16 cellular contexts compared by ENCODE assay signal in the genomic region with DNA sequence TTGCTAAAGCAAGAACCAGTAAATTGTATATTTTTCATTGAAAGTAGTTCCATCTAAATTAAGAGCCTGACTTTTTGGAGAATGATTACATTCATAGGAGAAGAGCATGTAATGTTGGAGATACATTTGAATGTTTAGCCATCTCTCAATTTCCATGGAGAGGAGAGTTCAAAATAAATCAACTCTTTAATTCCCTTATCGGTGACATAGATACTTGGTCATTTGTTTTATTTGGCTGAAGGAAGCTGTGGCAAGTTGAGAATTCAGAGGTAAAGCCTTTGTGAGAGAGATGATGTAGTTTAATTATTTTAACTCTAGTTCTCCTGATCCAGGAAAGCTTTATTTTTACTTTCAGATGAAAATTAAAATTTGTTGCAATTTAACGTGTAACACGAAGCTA. TPM values are rescaled to one million over a fixed set of nuclear protein-coding genes. Genes with fewer than 3 reads are reported as not detected.
DNase-seq lines count a peak whose midpoint lies in the region; ATAC-seq and TF ChIP-seq lines count a peak whose summit lies in the region.
"Had no signal": no experiment of that assay in that cellular context is flagged by ENCODE, and none has a peak within 500 bp of the region (broad histone marks: within the 10 kb centered on the region; RNA-seq: fewer than 3 reads in every experiment).

No MANE protein-coding gene starts in this region.

- no peaks in the 10 kb centered on the region for H3F3A ChIP-seq in SK-N-SH (replicated peaks; ENCODE audit: insufficient read depth)

- no peak for TF ChIP-seq RAD21 in SK-N-SH (IDR thresholded peaks at IDR 0.05; ENCODE audit: low read length)

- peaks cover 0 to 2% of the 10 kb centered on the region in 2 experiments; a peak in 2 of 4 replicates for H3K4me1 ChIP-seq in SK-N-SH (ENCODE audit: control insufficient read depth in 1 of 2, insufficient read depth in 2 of 2, low read depth in 1 of 2, low read length in 1 of 2)
- H3K4me1 ChIP-seq in HEK293 (ENCODE audit: control insufficient read depth, insufficient read depth, low read length), result peaks cover 21% of the 10 kb centered on the region
- peaks cover 90% of the 10 kb centered on the region for H3K4me1 ChIP-seq in psoas muscle

- ATAC-seq in SK-N-SH treated with all-trans-retinoic acid at 6 μM for 48 hours (no peak), psoas muscle (no peak)
- ATAC-seq: HepG2 had no signal

- peaks cover 99% of the 10 kb centered on the region for H3K79me2 ChIP-seq in SK-N-SH (ENCODE audit: insufficient read depth)

- peak overlapping the region in 3 of 5 experiments; percentile 58 to 77 (median 64) for H3K4me3 Mint-ChIP-seq in brain
- H3K4me3 Mint-ChIP-seq: CD4-positive, CD25-positive, alpha-beta regulatory T cell; HFFc6 had no signal

- WGBS in SK-N-SH (ENCODE audit: low lambda C conversion rate), result 95% methylated on average over 3 of the region's 3 CpGs
- WGBS in psoas muscle, 3 donors, result 35 to 52% (median 51%) methylated on average over 3 of the region's 3 CpGs

- TF ChIP-seq EP300 in SK-N-SH (IDR thresholded peaks at IDR 0.05; ENCODE audit: borderline replicate concordance in 1 of 2, low read depth in 1 of 2, low read length in 1 of 2), result no peak

- DNase-seq in SK-N-SH (no peak), psoas muscle (no peak), cortex of kidney (lab: John Stamatoyannopoulos, UW) (no peak), COLO829 (ENCODE audit: low spot score) (no peak), mesenteric fat pad (ENCODE audit: low spot score) (no peak)
- DNase-seq: Calu3; CD4-positive, CD25-positive, alpha-beta regulatory T cell; DMS 273 treated with DMSO at 0.1 percent for 48 hours; HFFc6 had no signal

- CTCF ChIA-PET in SK-N-SH (lab: Yijun Ruan, JAX) (no interaction called here), HEK293 (lab: Yijun Ruan, JAX) (interaction anchor here (0.6 to 1.5 kb wide), 5 partner anchors 18 to 520 kb away, joined by 3 to 4 read pairs (median 3); no protein-coding TSS in a partner anchor)

- H3K27ac Mint-ChIP-seq in brain, result peak overlapping the region in 4 of 5 experiments; percentile 20 to 87 (median 44)
- H3K27ac Mint-ChIP-seq: CD4-positive, CD25-positive, alpha-beta regulatory T cell had no signal

- H3K27me3 Mint-ChIP-seq in brain, result no peaks in the 10 kb centered on the region
- H3K27me3 Mint-ChIP-seq: CD4-positive, CD25-positive, alpha-beta regulatory T cell had no signal

- no peak overlapping the region for H3K9ac ChIP-seq in SK-N-SH
- H3K9ac ChIP-seq: BLaER1 had no signal

- peaks cover 0 to 22% (median 8%) of the 10 kb centered on the region in 5 experiments for H3K9me3 Mint-ChIP-seq in brain
- H3K9me3 Mint-ChIP-seq: CD4-positive, CD25-positive, alpha-beta regulatory T cell; HFFc6 had no signal

- H3K36me3 ChIP-seq in SK-N-SH (replicated peaks in 1 of 2; ENCODE audit: control insufficient read depth in 1 of 2, insufficient read depth in 2 of 2, low read length in 1 of 2), result no peaks in the 10 kb centered on the region
- H3K36me3 ChIP-seq in HEK293 (ENCODE audit: control insufficient read depth in 2 of 2, insufficient read depth in 1 of 2, low read length in 2 of 2), result no peaks in the 10 kb centered on the region
- H3K36me3 ChIP-seq in psoas muscle (ENCODE audit: insufficient read depth in 1 of 2, low read depth in 1 of 2), result no peaks in the 10 kb centered on the region
- H3K36me3 ChIP-seq: BLaER1, HAP-1 had no signal

- H3K27ac ChIP-seq in SK-N-SH (ENCODE audit: low read depth in 2 of 2, low read length in 1 of 2), result no peak overlapping the region; a peak in 1 of 4 replicates
- H3K27ac ChIP-seq in HEK293 (ENCODE audit: extremely low read depth, low read depth, low read length), result no peak overlapping the region
- H3K27ac ChIP-seq in psoas muscle, result peak overlapping the region; percentile 59
- H3K27ac ChIP-seq: 22Rv1, BLaER1 had no signal

- TF ChIP-seq CTCF in SK-N-SH (IDR thresholded peaks at IDR 0.05), result no peak
- TF ChIP-seq CTCF in HEK293 (tag by site-specific recombination; IDR thresholded peaks at IDR 0.05), result no peak
- TF ChIP-seq CTCF in brain (conservative IDR thresholded peaks at IDR 0.05), result no peak
- no peak for TF ChIP-seq CTCF in psoas muscle (IDR thresholded peaks at IDR 0.05)

- H3K4me3 ChIP-seq in SK-N-SH (ENCODE audit: low read depth in 2 of 2, low read length in 1 of 2), result no peak overlapping the region
- H3K4me3 ChIP-seq in HEK293 (ENCODE audit: low read depth, low read length), result no peak overlapping the region
- peak overlapping the region; percentile 15 for H3K4me3 ChIP-seq in psoas muscle
- H3K4me3 ChIP-seq: BLaER1, HAP-1 had no signal

- POLR2A ChIA-PET in SK-N-SH (lab: Yijun Ruan, JAX) (no interaction called here), HEK293 (lab: Yijun Ruan, JAX) (no interaction called here)

- intact Hi-C loops in psoas muscle (cut with DNase I), result no loop called here

- H2AFZ ChIP-seq in SK-N-SH (ENCODE audit: low read depth), result no peak overlapping the region

- H3K27me3 ChIP-seq in SK-N-SH (ENCODE audit: insufficient read depth), result no peaks in the 10 kb centered on the region
- no peaks in the 10 kb centered on the region for H3K27me3 ChIP-seq in psoas muscle (ENCODE audit: insufficient read depth in 3 of 3, low read length in 2 of 3)
- H3K27me3 ChIP-seq: BLaER1 had no signal

- H3K9me3 ChIP-seq in SK-N-SH, result no peaks in the 10 kb centered on the region
- H3K9me3 ChIP-seq in HEK293 (ENCODE audit: control insufficient read depth, insufficient read depth, low read depth, low read length), result no peaks in the 10 kb centered on the region
- H3K9me3 ChIP-seq in psoas muscle, result no peaks in the 10 kb centered on the region
- H3K9me3 ChIP-seq: HAP-1 had no signal

- H4K20me1 ChIP-seq in SK-N-SH (ENCODE audit: insufficient read depth), result peaks cover 93% of the 10 kb centered on the region

- H3K9me2 ChIP-seq in SK-N-SH, result no peaks in the 10 kb centered on the region

- H3K4me1 Mint-ChIP-seq in brain, result peaks cover 86% of the 10 kb centered on the region

- no peak overlapping the region for H3K4me2 ChIP-seq in SK-N-SH

- H3K36me3 Mint-ChIP-seq in brain, result peaks cover 62% of the 10 kb centered on the region
- H3K36me3 Mint-ChIP-seq: CD4-positive, CD25-positive, alpha-beta regulatory T cell had no signal

TF ChIP-seq in SK-N-SH treated with all-trans-retinoic acid at 6 μM for 48 hours, 23 proteins besides CTCF, POLR2A, EP300 and RAD21:
- TF ChIP-seq ZFP30 (CRISPR knock-in tag; IDR thresholded peaks at IDR 0.05), result no peak
- TF ChIP-seq ISL1 (CRISPR knock-in tag; IDR thresholded peaks at IDR 0.05), result peak; percentile 65
- TF ChIP-seq ZNF70 (CRISPR knock-in tag; IDR thresholded peaks at IDR 0.05), result no peak
- TF ChIP-seq CSDC2 (CRISPR knock-in tag; IDR thresholded peaks at IDR 0.05), result no peak
- TF ChIP-seq CREB5 (CRISPR knock-in tag; IDR thresholded peaks at IDR 0.05; ENCODE audit: low read depth), result peak; percentile 80

TF ChIP-seq in SK-N-SH, 30 proteins besides CTCF, POLR2A, EP300 and RAD21 (continues in another document):
- no peak for TF ChIP-seq GATA2 (CRISPR knock-in tag; IDR thresholded peaks at IDR 0.05)
- no peak for TF ChIP-seq FOXJ3 (CRISPR knock-in tag; IDR thresholded peaks at IDR 0.05)
- TF ChIP-seq JUND (IDR thresholded peaks at IDR 0.05), result no peak
- TF ChIP-seq TAF1 (IDR thresholded peaks at IDR 0.05; ENCODE audit: borderline replicate concordance, low read depth, low read length), result no peak
- no peak for TF ChIP-seq RXRA (IDR thresholded peaks at IDR 0.05; ENCODE audit: borderline replicate concordance, low read depth)
- no peak for TF ChIP-seq NFIC (IDR thresholded peaks at IDR 0.05; ENCODE audit: borderline replicate concordance)
- TF ChIP-seq EZH2phosphoT487 (IDR thresholded peaks at IDR 0.05; ENCODE audit: borderline replicate concordance, low read depth), result no peak
- no peak for TF ChIP-seq RFX5 (IDR thresholded peaks at IDR 0.05; ENCODE audit: low read length)
- TF ChIP-seq RCOR1 (IDR thresholded peaks at IDR 0.05; ENCODE audit: low read length), result no peak
- no peak for TF ChIP-seq YY1 (IDR thresholded peaks at IDR 0.05; ENCODE audit: low read depth)
- TF ChIP-seq FOSL2 (IDR thresholded peaks at IDR 0.05; ENCODE audit: borderline replicate concordance, low read depth), result no peak
- TF ChIP-seq, protein P1, sequence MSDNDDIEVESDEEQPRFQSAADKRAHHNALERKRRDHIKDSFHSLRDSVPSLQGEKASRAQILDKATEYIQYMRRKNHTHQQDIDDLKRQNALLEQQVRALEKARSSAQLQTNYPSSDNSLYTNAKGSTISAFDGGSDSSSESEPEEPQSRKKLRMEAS (IDR thresholded peaks at IDR 0.05; ENCODE audit: low read depth), result no peak
- TF ChIP-seq SMC3 (IDR thresholded peaks at IDR 0.05; ENCODE audit: low read depth, low read length), result no peak
- TF ChIP-seq GABPA (IDR thresholded peaks at IDR 0.05; ENCODE audit: low read depth), result no peak

TF ChIP-seq in HEK293, 187 proteins besides CTCF, POLR2A, EP300 and RAD21:
- TF ChIP-seq ZBTB20 (tag by site-specific recombination; IDR thresholded peaks at IDR 0.05), result no peak
- TF ChIP-seq TCF7L2 (IDR thresholded peaks at IDR 0.05; ENCODE audit: borderline replicate concordance, low read depth, low read length), result no peak
- peak; percentile 36; the same call in 1 of the 2 replicates for TF ChIP-seq ZNF843 (tag by site-specific recombination; IDR thresholded peaks at IDR 0.05)
- TF ChIP-seq, protein P2, sequence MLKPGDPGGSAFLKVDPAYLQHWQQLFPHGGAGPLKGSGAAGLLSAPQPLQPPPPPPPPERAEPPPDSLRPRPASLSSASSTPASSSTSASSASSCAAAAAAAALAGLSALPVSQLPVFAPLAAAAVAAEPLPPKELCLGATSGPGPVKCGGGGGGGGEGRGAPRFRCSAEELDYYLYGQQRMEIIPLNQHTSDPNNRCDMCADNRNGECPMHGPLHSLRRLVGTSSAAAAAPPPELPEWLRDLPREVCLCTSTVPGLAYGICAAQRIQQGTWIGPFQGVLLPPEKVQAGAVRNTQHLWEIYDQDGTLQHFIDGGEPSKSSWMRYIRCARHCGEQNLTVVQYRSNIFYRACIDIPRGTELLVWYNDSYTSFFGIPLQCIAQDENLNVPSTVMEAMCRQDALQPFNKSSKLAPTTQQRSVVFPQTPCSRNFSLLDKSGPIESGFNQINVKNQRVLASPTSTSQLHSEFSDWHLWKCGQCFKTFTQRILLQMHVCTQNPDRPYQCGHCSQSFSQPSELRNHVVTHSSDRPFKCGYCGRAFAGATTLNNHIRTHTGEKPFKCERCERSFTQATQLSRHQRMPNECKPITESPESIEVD (tag by site-specific recombination; IDR thresholded peaks at IDR 0.05), result 0 out of 2 replicates have a peak, but pooled peaks have one; percentile 39
- TF ChIP-seq ZNF626 (tag by site-specific recombination; IDR thresholded peaks at IDR 0.05), result no peak
- no peak for TF ChIP-seq ZNF510 (tag by site-specific recombination; IDR thresholded peaks at IDR 0.05; ENCODE audit: insufficient replicate concordance)

RNA-seq across cellular contexts. Expression of gene QKI, which starts 22.3 kb away (rescaled TPM):
- polyA plus RNA-seq in SK-N-SH (2012; rRNA removed) (51.1 and 67.2 TPM in 2 replicates), brain (ENCODE audit: insufficient read depth, low read depth, low replicate concordance) (70.0 TPM), psoas muscle (100 to 1,000 TPM in 1 of 3 donors, 10 to 100 TPM in 2; 62.0 to 266 (median 82.1) TPM)
- 51.1 and 60.4 TPM in 2 replicates for polyA plus RNA-seq in SK-N-SH (2012; cell fraction: cytosol; rRNA removed)
- polyA plus RNA-seq in SK-N-SH (2012; cell fraction: nucleus; rRNA removed), result 38.2 and 48.8 TPM in 2 replicates
- total RNA-seq in psoas muscle (100 to 1,000 TPM; 275 to 421 (median 308) TPM), mesenteric fat pad (267 TPM)
